In genomic region chr5:67000794-67001475, GRCh38 we compare ENCODE assay signal across 22 cellular contexts.
DNase-seq lines count a peak whose midpoint lies in the region; ATAC-seq and TF ChIP-seq lines count a peak whose summit lies in the region.
"Had no signal": no experiment of that assay in that cellular context is flagged by ENCODE, and none has a peak within 500 bp of the region (broad histone marks: within the 10 kb centered on the region; RNA-seq: fewer than 3 reads in every experiment).

No MANE protein-coding gene starts in this region.

- no peaks in the 10 kb centered on the region for H3K36me3 ChIP-seq in HEK293 (ENCODE audit: control insufficient read depth in 2 of 2, insufficient read depth in 1 of 2, low read length in 2 of 2)
- no peaks in the 10 kb centered on the region for H3K36me3 ChIP-seq in PC-9 (ENCODE audit: low read depth)
- H3K36me3 ChIP-seq in suprapubic skin: no peaks in the 10 kb centered on the region

- peaks cover 17% of the 10 kb centered on the region for H3K79me2 ChIP-seq in PC-9 (ENCODE audit: low read depth)

- CTCF ChIA-PET in HEK293 (lab: Yijun Ruan, JAX): interaction anchor here (0.6 to 3.1 kb wide), 2 partner anchors 13 to 242 kb away, joined by 3 to 26 read pairs; no protein-coding TSS in a partner anchor
- CTCF ChIA-PET in PC-9 (lab: Charles Lee): no interaction called here

- no peaks in the 10 kb centered on the region for H4K20me1 ChIP-seq in PC-9 (ENCODE audit: insufficient read depth)

- ATAC-seq in esophagus mucosa: peak; percentile 62
- ATAC-seq: K562 had no signal

- H3K4me2 ChIP-seq in PC-9: peak overlapping the region; percentile 17
- H3K4me2 ChIP-seq: SK-N-SH had no signal

- no peak overlapping the region for H3K4me3 ChIP-seq in HEK293 (ENCODE audit: low read depth, low read length)
- H3K4me3 ChIP-seq in PC-9: no peak overlapping the region
- no peak overlapping the region for H3K4me3 ChIP-seq in suprapubic skin
- H3K4me3 ChIP-seq: K562 had no signal

- POLR2A ChIA-PET in HEK293 (lab: Yijun Ruan, JAX): no interaction called here
- POLR2A ChIA-PET in PC-9 (lab: Charles Lee; ENCODE audit: unreplicated experiment): no interaction called here

- peaks cover 4% of the 10 kb centered on the region; the same call in 1 of the 2 replicates for H3K9me2 ChIP-seq in PC-9 (ENCODE audit: insufficient read depth)
- H3K9me2 ChIP-seq: SK-N-SH had no signal

- no TSS peak for BruUV-seq in PC-9 (replicated peaks; lab: Mats Ljungman, UMichigan)

- DNase-seq in PC-9: peak in 1 of 2 experiments; percentile 67
- no peak for DNase-seq in suprapubic skin (ENCODE audit: low spot score in 2 of 2)
- no peak for DNase-seq in HUDEP-2 (lab: John Stamatoyannopoulos, UW; ENCODE audit: unreplicated experiment in 76 of 76)
- no peak for DNase-seq in NCI-H1436 treated with DMSO at 0.1 percent for 48 hours (lab: John Stamatoyannopoulos, UW)
- DNase-seq in pons (ENCODE audit: low spot score): no peak
- DNase-seq: C1 segment of cervical spinal cord; CD4-positive, alpha-beta memory T cell; COR-L47; DMS 273 treated with DMSO at 0.1 percent for 48 hours; DND-41; NCI-H1105 treated with DMSO at 0.1 percent for 48 hours; NCI-H2029 treated with DMSO at 0.1 percent for 48 hours; NCI-H446 treated with DMSO at 0.1 percent for 48 hours; NCI-H526; NCI-H82; NK-92 treated with Interleukin-12 subunit alpha and Interleukin-12 subunit beta, amount 100 ng/mL, for 24 hours; OCI-M1; SK-N-SH; SW 1271 had no signal

- H2AFZ ChIP-seq in PC-9: no peak overlapping the region

- TF ChIP-seq POLR2A in suprapubic skin (IDR thresholded peaks at IDR 0.05): no peak

- no peak overlapping the region for H3K27ac ChIP-seq in HEK293 (ENCODE audit: extremely low read depth, low read depth, low read length)
- H3K27ac ChIP-seq in PC-9: peak overlapping the region; percentile 31
- H3K27ac ChIP-seq in suprapubic skin: peak overlapping the region; percentile 93

- H3K9me3 ChIP-seq in HEK293 (ENCODE audit: control insufficient read depth, insufficient read depth, low read depth, low read length): no peaks in the 10 kb centered on the region
- no peaks in the 10 kb centered on the region for H3K9me3 ChIP-seq in PC-9 (ENCODE audit: insufficient read depth, low read depth)
- H3K9me3 ChIP-seq in suprapubic skin: no peaks in the 10 kb centered on the region
- H3K9me3 ChIP-seq: SK-N-SH had no signal

- intact Hi-C loops in PC-9 (cut with micrococcal nuclease; ENCODE audit: unreplicated experiment): loop anchor here (5.0 kb wide), 2 partner anchors 174 to 194 kb away; no protein-coding TSS in a partner anchor

- H3K27me3 ChIP-seq in PC-9 (ENCODE audit: insufficient read depth, low read depth) (no peaks in the 10 kb centered on the region), suprapubic skin (no peaks in the 10 kb centered on the region)

- H3K4me1 ChIP-seq in HEK293 (ENCODE audit: control insufficient read depth, insufficient read depth, low read length) (no peaks in the 10 kb centered on the region), PC-9 (replicated peaks; ENCODE audit: insufficient read depth) (peaks cover 34% of the 10 kb centered on the region), suprapubic skin (peaks cover 31% of the 10 kb centered on the region)

- TF ChIP-seq CTCF in HEK293 (tag by site-specific recombination; IDR thresholded peaks at IDR 0.05) (no peak), PC-9 (conservative IDR thresholded peaks at IDR 0.05) (no peak), suprapubic skin (IDR thresholded peaks at IDR 0.05) (no peak)

- WGBS in suprapubic skin: 73% methylated on average over 3 of the region's 3 CpGs

- peaks cover 26% of the 10 kb centered on the region for H3F3A ChIP-seq in PC-9 (ENCODE audit: insufficient read depth, low read depth)

- TF ChIP-seq EP300 in suprapubic skin (IDR thresholded peaks at IDR 0.05): no peak

TF ChIP-seq in HEK293, 187 proteins besides CTCF, POLR2A, EP300 and RAD21:
- TF ChIP-seq ZNF174 (tag by site-specific recombination; IDR thresholded peaks at IDR 0.05) (no peak), GLIS1 (tag by site-specific recombination; IDR thresholded peaks at IDR 0.05) (no peak), ZNF292 (tag by site-specific recombination; IDR thresholded peaks at IDR 0.05; ENCODE audit: borderline replicate concordance, low read depth) (no peak), PRDM4 (tag by site-specific recombination; IDR thresholded peaks at IDR 0.05) (no peak), SCRT2 (tag by site-specific recombination; IDR thresholded peaks at IDR 0.05) (0 out of 2 replicates have a peak, but pooled peaks have one; percentile 3), KLF16 (tag by site-specific recombination; IDR thresholded peaks at IDR 0.05) (no peak), KLF8 (tag by site-specific recombination; IDR thresholded peaks at IDR 0.05) (no peak), SCRT1 (tag by site-specific recombination; IDR thresholded peaks at IDR 0.05; ENCODE audit: borderline replicate concordance) (peak; percentile 39; the same call in 1 of the 2 replicates), KLF9 (tag by site-specific recombination; IDR thresholded peaks at IDR 0.05; ENCODE audit: low read depth) (no peak), HIC1 (tag by site-specific recombination; IDR thresholded peaks at IDR 0.05) (no peak)
